In genomic region chr17:55996826-55997225, GRCh38 we compare ENCODE assay signal across 17 cellular contexts.
A peak's percentile ranks its signal among the peaks of the same experiment; 100 is the strongest.
DNase-seq lines count a peak whose midpoint lies in the region; ATAC-seq, FAIRE-seq and TF ChIP-seq lines count a peak whose summit lies in the region.
"Had no signal": no experiment of that assay in that cellular context is flagged by ENCODE, and none has a peak within 500 bp of the region (broad histone marks: within the 10 kb centered on the region; RNA-seq: fewer than 3 reads in every experiment).

No MANE protein-coding gene starts in this region.

- H3K27me3 Mint-ChIP-seq in astrocyte (ENCODE audit: low read depth, unreplicated experiment): no peaks in the 10 kb centered on the region
- H3K27me3 Mint-ChIP-seq in CD4-positive, alpha-beta T cell: no peaks in the 10 kb centered on the region
- H3K27me3 Mint-ChIP-seq: activated B cell treated with CpG ODN at 0.5 μM for 24 hours had no signal

- peaks cover 8% of the 10 kb centered on the region for H3K9me3 Mint-ChIP-seq in astrocyte (ENCODE audit: unreplicated experiment)
- H3K9me3 Mint-ChIP-seq in CD4-positive, alpha-beta T cell: peaks cover 7% of the 10 kb centered on the region

- H3K27ac ChIP-seq in astrocyte (ENCODE audit: low read depth, low read length) (no peak overlapping the region), osteoblast (ENCODE audit: low read depth, low read length) (no peak overlapping the region), right lobe of liver (no peak overlapping the region)
- H3K27ac ChIP-seq in CD4-positive, alpha-beta T cell (ENCODE audit: low read depth, low read length): no peak overlapping the region
- H3K27ac ChIP-seq: adrenal gland, esophagus muscularis mucosa, heart left ventricle, lower lobe of right lung had no signal

- H4K20me1 ChIP-seq in Loucy (ENCODE audit: insufficient read depth, low read length, poor library complexity, severe bottlenecking) (no peaks in the 10 kb centered on the region), astrocyte (ENCODE audit: insufficient read depth, low read length) (no peaks in the 10 kb centered on the region), osteoblast (ENCODE audit: insufficient read depth, low read length) (no peaks in the 10 kb centered on the region)

- CTCF ChIA-PET in CD4-positive, alpha-beta T cell (lab: Charles Lee): no interaction called here

- no peak overlapping the region for H3K4me3 ChIP-seq in Loucy (ENCODE audit: low read length, poor library complexity, severe bottlenecking)
- no peak overlapping the region for H3K4me3 ChIP-seq in astrocyte (ENCODE audit: insufficient read depth, low read depth, low read length)
- H3K4me3 ChIP-seq in osteoblast (ENCODE audit: insufficient read depth, low read length): no peak overlapping the region
- H3K4me3 ChIP-seq in right lobe of liver: no peak overlapping the region
- H3K4me3 ChIP-seq: adrenal gland, esophagus muscularis mucosa, heart left ventricle, lower lobe of right lung had no signal

- no peaks in the 10 kb centered on the region for H3F3A ChIP-seq in Loucy (ENCODE audit: low read depth)

- H3K36me3 Mint-ChIP-seq in astrocyte (ENCODE audit: low read depth, unreplicated experiment): no peaks in the 10 kb centered on the region
- no peaks in the 10 kb centered on the region for H3K36me3 Mint-ChIP-seq in CD4-positive, alpha-beta T cell (ENCODE audit: low read depth)

- no peak for TF ChIP-seq POLR2A in right lobe of liver (IDR thresholded peaks at IDR 0.05)

- H3K27me3 ChIP-seq in Loucy (ENCODE audit: insufficient read depth, low read length, poor library complexity, severe bottlenecking) (no peaks in the 10 kb centered on the region), astrocyte (ENCODE audit: insufficient read depth, low read length) (no peaks in the 10 kb centered on the region), osteoblast (ENCODE audit: insufficient read depth, low read length) (no peaks in the 10 kb centered on the region), right lobe of liver (no peaks in the 10 kb centered on the region)
- no peaks in the 10 kb centered on the region for H3K27me3 ChIP-seq in CD4-positive, alpha-beta T cell (ENCODE audit: control insufficient read depth, insufficient read depth, low read length)
- H3K27me3 ChIP-seq: adrenal gland, esophagus muscularis mucosa had no signal

- H3K4me3 Mint-ChIP-seq in astrocyte (ENCODE audit: unreplicated experiment): no peak overlapping the region
- H3K4me3 Mint-ChIP-seq in CD4-positive, alpha-beta T cell: no peak overlapping the region
- H3K4me3 Mint-ChIP-seq: activated B cell treated with CpG ODN at 0.5 μM for 24 hours; naive thymus-derived CD8-positive, alpha-beta T cell; T-helper 1 cell treated with Interleukin-12 subunit alpha and Interleukin-12 subunit beta and Interleukin-4 antibody, amounts not matched to agents 30 μg/mL and 1 μg/mL, for 36 hours had no signal

- 69% methylated on average over 2 of the region's 2 CpGs for WGBS in right lobe of liver (ENCODE audit: insufficient coverage, low coverage, low lambda C conversion rate, missing lambda C conversion rate)

- no peak for ATAC-seq in CD4-positive, alpha-beta T cell (ENCODE audit: poor library complexity)
- no peak for ATAC-seq in right lobe of liver
- ATAC-seq: heart left ventricle; lower lobe of right lung; naive thymus-derived CD8-positive, alpha-beta T cell had no signal

- no peaks in the 10 kb centered on the region for H3K9me2 ChIP-seq in Loucy (replicated peaks; ENCODE audit: low read depth, low read length)

- no peaks in the 10 kb centered on the region for H3K9me3 ChIP-seq in Loucy (ENCODE audit: insufficient read depth, low read depth, low read length)
- H3K9me3 ChIP-seq in astrocyte (ENCODE audit: insufficient read depth, low read depth, low read length): peaks cover 3% of the 10 kb centered on the region
- H3K9me3 ChIP-seq in osteoblast (ENCODE audit: low read depth, low read length): no peaks in the 10 kb centered on the region
- H3K9me3 ChIP-seq in CD4-positive, alpha-beta T cell (ENCODE audit: control insufficient read depth, low read length): peaks cover 9% of the 10 kb centered on the region
- H3K9me3 ChIP-seq in right lobe of liver: no peaks in the 10 kb centered on the region
- H3K9me3 ChIP-seq: adrenal gland had no signal

- no peak overlapping the region for H2AFZ ChIP-seq in Loucy (ENCODE audit: low read length)
- H2AFZ ChIP-seq in astrocyte (ENCODE audit: low read depth, low read length): no peak overlapping the region
- no peak overlapping the region for H2AFZ ChIP-seq in osteoblast (ENCODE audit: low read length)

- no peak for FAIRE-seq in astrocyte (lab: Jason Lieb, UNC)

- H3K4me1 Mint-ChIP-seq in astrocyte (ENCODE audit: low read depth, unreplicated experiment): no peaks in the 10 kb centered on the region
- H3K4me1 Mint-ChIP-seq in CD4-positive, alpha-beta T cell (ENCODE audit: low read depth): peaks cover 8% of the 10 kb centered on the region
- H3K4me1 Mint-ChIP-seq: activated B cell treated with CpG ODN at 0.5 μM for 24 hours had no signal

- no peaks in the 10 kb centered on the region for H3K36me3 ChIP-seq in Loucy (ENCODE audit: insufficient read depth, low read length)
- H3K36me3 ChIP-seq in astrocyte (ENCODE audit: insufficient read depth, low read length): no peaks in the 10 kb centered on the region
- no peaks in the 10 kb centered on the region for H3K36me3 ChIP-seq in osteoblast (ENCODE audit: insufficient read depth, low read length)
- H3K36me3 ChIP-seq in right lobe of liver: no peaks in the 10 kb centered on the region
- H3K36me3 ChIP-seq: adrenal gland, esophagus muscularis mucosa, heart left ventricle, lower lobe of right lung had no signal

- H3K27ac Mint-ChIP-seq in astrocyte (ENCODE audit: unreplicated experiment): no peak overlapping the region
- no peak overlapping the region for H3K27ac Mint-ChIP-seq in CD4-positive, alpha-beta T cell
- H3K27ac Mint-ChIP-seq: activated B cell treated with CpG ODN at 0.5 μM for 24 hours; T-helper 1 cell treated with Interleukin-12 subunit alpha and Interleukin-12 subunit beta and Interleukin-4 antibody, amounts not matched to agents 30 μg/mL and 1 μg/mL, for 36 hours had no signal

- DNase-seq in DMS53 (lab: John Stamatoyannopoulos, UW): peak; percentile 14
- no peak for DNase-seq in DMS53 treated with DMSO at 0.1 percent for 48 hours (lab: John Stamatoyannopoulos, UW; ENCODE audit: unreplicated experiment)
- no peak for DNase-seq in astrocyte (ENCODE audit: low read depth)
- DNase-seq in osteoblast (ENCODE audit: insufficient read length, low spot score, missing footprints): peak; percentile 42
- no peak for DNase-seq in CD4-positive, alpha-beta T cell
- DNase-seq in T-helper 2 cell: no peak
- DNase-seq in right lobe of liver: no peak
- DNase-seq: activated B cell treated with CpG ODN at 0.5 μM for 24 hours; adrenal gland; heart left ventricle; lower lobe of right lung; naive thymus-derived CD8-positive, alpha-beta T cell; NCI-H2081 treated with DMSO at 0.1 percent for 48 hours; stimulated activated naive CD4-positive, alpha-beta T cell had no signal

- no peaks in the 10 kb centered on the region for H3K4me1 ChIP-seq in Loucy (ENCODE audit: insufficient read depth, low read length, poor library complexity, severe bottlenecking)
- no peaks in the 10 kb centered on the region for H3K4me1 ChIP-seq in astrocyte (ENCODE audit: insufficient read depth, low read length)
- H3K4me1 ChIP-seq in osteoblast (ENCODE audit: insufficient read depth, low read length): no peaks in the 10 kb centered on the region
- no peaks in the 10 kb centered on the region for H3K4me1 ChIP-seq in right lobe of liver
- H3K4me1 ChIP-seq: adrenal gland, esophagus muscularis mucosa, heart left ventricle, lower lobe of right lung had no signal

- no peak overlapping the region for H3K4me2 ChIP-seq in Loucy (ENCODE audit: low read depth, low read length, poor library complexity, severe bottlenecking)
- H3K4me2 ChIP-seq in astrocyte (ENCODE audit: low read length): no peak overlapping the region
- H3K4me2 ChIP-seq in osteoblast (ENCODE audit: insufficient read depth, low read length): no peak overlapping the region

- H3K79me2 ChIP-seq in Loucy (ENCODE audit: insufficient read depth, low read length): no peaks in the 10 kb centered on the region
- H3K79me2 ChIP-seq in astrocyte (ENCODE audit: insufficient read depth, low read length): no peaks in the 10 kb centered on the region
- H3K79me2 ChIP-seq in osteoblast (ENCODE audit: insufficient read depth, low read length): no peaks in the 10 kb centered on the region

- peak; percentile 44 for TF ChIP-seq CTCF in Loucy (conservative IDR thresholded peaks at IDR 0.05; ENCODE audit: low read length)
- peak; percentile 4 for TF ChIP-seq CTCF in astrocyte (IDR thresholded peaks at IDR 0.05; ENCODE audit: insufficient read depth, low read depth, low read length)
- TF ChIP-seq CTCF in osteoblast (IDR thresholded peaks at IDR 0.05; ENCODE audit: extremely low read depth, low read depth, low read length): peak; percentile 18
- TF ChIP-seq CTCF in CD4-positive, alpha-beta T cell (IDR thresholded peaks at IDR 0.05): no peak
- TF ChIP-seq CTCF in right lobe of liver (IDR thresholded peaks at IDR 0.05): no peak

- intact Hi-C loops in CD4-positive, alpha-beta T cell (cut with DNase I, micrococcal nuclease): no loop called here
- intact Hi-C loops in right lobe of liver (cut with DNase I): no loop called here

- POLR2A ChIA-PET in CD4-positive, alpha-beta T cell (lab: Charles Lee): no interaction called here

- no peak overlapping the region for H3K9ac ChIP-seq in Loucy (ENCODE audit: low read depth, low read length, poor library complexity, severe bottlenecking)
- no peak overlapping the region for H3K9ac ChIP-seq in astrocyte (ENCODE audit: low read length)

Comparison
In these comparisons a context has a peak if more than half of its experiments do, and no peak if none do; other contexts are left out.
1. DNase-seq: peak in DMS53 (single experiment) and osteoblast (single experiment); none in DMS53 treated with DMSO at 0.1 percent for 48 hours (single experiment), astrocyte (single experiment), CD4-positive, alpha-beta T cell (0 of 10), T-helper 2 cell (0 of 5) and right lobe of liver (0 of 3).
2. CTCF ChIP-seq: peak in Loucy (single experiment), astrocyte (single experiment) and osteoblast (single experiment); none in CD4-positive, alpha-beta T cell (single experiment) and right lobe of liver (0 of 4).